In the genomic region with DNA sequence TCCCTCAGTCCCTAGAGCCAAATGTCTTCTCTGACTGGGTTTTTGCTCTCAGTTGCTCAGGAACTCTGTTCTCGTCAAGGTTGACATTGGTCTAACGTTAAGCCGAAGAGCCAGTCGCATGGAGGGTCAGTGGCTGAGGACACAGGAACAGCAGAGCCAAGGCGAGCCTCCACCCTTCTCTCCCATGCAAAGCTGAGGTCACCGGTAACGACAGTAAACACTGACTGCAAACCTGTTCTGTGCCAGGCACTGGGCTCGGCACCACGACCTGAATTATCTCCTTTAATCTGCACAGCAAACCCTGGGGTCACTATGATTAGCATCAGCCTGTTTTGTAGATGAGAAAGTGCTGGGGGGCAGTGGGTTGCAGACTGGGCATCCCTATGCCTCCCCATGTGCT, we compare ENCODE assay signal across 16 cellular contexts.
"Had no signal": no experiment of that assay in that cellular context is flagged by ENCODE, and none has a peak within 500 bp of the region (broad histone marks: within the 10 kb centered on the region; RNA-seq: fewer than 3 reads in every experiment).

No MANE protein-coding gene starts in this region.

- H3K9me3 ChIP-seq: body of pancreas, left ventricle myocardium inferior, mucosa of descending colon, neutrophil had no signal

- ATAC-seq: activated CD4-positive, alpha-beta T cell treated with anti-CD3 and anti-CD28 coated beads for 36 hours; body of pancreas; mucosa of descending colon; stimulated activated naive B cell treated with anti-CD40 and anti-IgM and Interleukin-4, amounts not matched to agents 10 μg/mL and 1 μg/mL and 100 μg/mL, for 72 hours had no signal

- H3K27me3 ChIP-seq: dorsolateral prefrontal cortex, neutrophil had no signal

- DNase-seq: activated CD4-positive, alpha-beta T cell treated with anti-CD3 and anti-CD28 coated beads for 36 hours; activated CD4-positive, alpha-beta T cell treated with anti-CD3 and anti-CD28 coated beads, Interleukin-2, amount 50 U/mL, for 48 hours; amygdala; body of pancreas; caudate nucleus; erythroblast; foreskin melanocyte; hypothalamus; left ventricle myocardium inferior; mucosa of descending colon; naive B cell; stimulated activated naive B cell treated with anti-CD40 and anti-IgM and Interleukin-4, amounts not matched to agents 10 μg/mL and 1 μg/mL and 100 μg/mL, for 72 hours had no signal

- H3K9me3 Mint-ChIP-seq: activated T-helper 1 cell treated with anti-CD3 and anti-CD28 coated beads, Interleukin-12 subunit alpha, Interleukin-12 subunit beta, Interleukin-2, Interleukin-4 antibody, amounts not matched to agents 30 ng/mL and 10 ng/mL and 1 ng/mL, durations not matched to agents 14 hours and 24 hours and 36 hours; naive B cell; stimulated activated naive B cell treated with anti-CD40 and anti-IgM and Interleukin-4, amounts not matched to agents 10 μg/mL and 1 μg/mL and 100 μg/mL, for 72 hours had no signal

- H3K4me3 Mint-ChIP-seq: activated CD4-positive, alpha-beta T cell treated with anti-CD3 and anti-CD28 coated beads for 36 hours; activated naive CD8-positive, alpha-beta T cell; activated T-helper 1 cell treated with anti-CD3 and anti-CD28 coated beads, Interleukin-12 subunit alpha, Interleukin-12 subunit beta, Interleukin-2, Interleukin-4 antibody, amounts not matched to agents 30 ng/mL and 10 ng/mL and 1 ng/mL, durations not matched to agents 14 hours and 24 hours and 36 hours; naive B cell; stimulated activated naive B cell treated with anti-CD40 and anti-IgM and Interleukin-4, amounts not matched to agents 10 μg/mL and 1 μg/mL and 100 μg/mL, for 72 hours had no signal

- H3K36me3 Mint-ChIP-seq: activated naive CD8-positive, alpha-beta T cell; naive B cell; stimulated activated naive B cell treated with anti-CD40 and anti-IgM and Interleukin-4, amounts not matched to agents 10 μg/mL and 1 μg/mL and 100 μg/mL, for 72 hours had no signal

- H3K36me3 ChIP-seq: left ventricle myocardium inferior, neutrophil had no signal

- H3K4me3 ChIP-seq: body of pancreas, dorsolateral prefrontal cortex, left ventricle myocardium inferior, mucosa of descending colon had no signal

- H3K4me1 ChIP-seq: body of pancreas had no signal

- H3K27ac Mint-ChIP-seq: activated CD4-positive, alpha-beta T cell treated with anti-CD3 and anti-CD28 coated beads for 36 hours; activated naive CD8-positive, alpha-beta T cell; activated T-helper 1 cell treated with anti-CD3 and anti-CD28 coated beads, Interleukin-12 subunit alpha, Interleukin-12 subunit beta, Interleukin-2, Interleukin-4 antibody, amounts not matched to agents 30 ng/mL and 10 ng/mL and 1 ng/mL, durations not matched to agents 14 hours and 24 hours and 36 hours; naive B cell; stimulated activated naive B cell treated with anti-CD40 and anti-IgM and Interleukin-4, amounts not matched to agents 10 μg/mL and 1 μg/mL and 100 μg/mL, for 72 hours had no signal

- H3K27me3 Mint-ChIP-seq: activated naive CD8-positive, alpha-beta T cell had no signal

- H3K27ac ChIP-seq: body of pancreas, dorsolateral prefrontal cortex, left ventricle myocardium inferior, neutrophil had no signal
